ENCODE assay signal across 9 cellular contexts in the genomic region with DNA sequence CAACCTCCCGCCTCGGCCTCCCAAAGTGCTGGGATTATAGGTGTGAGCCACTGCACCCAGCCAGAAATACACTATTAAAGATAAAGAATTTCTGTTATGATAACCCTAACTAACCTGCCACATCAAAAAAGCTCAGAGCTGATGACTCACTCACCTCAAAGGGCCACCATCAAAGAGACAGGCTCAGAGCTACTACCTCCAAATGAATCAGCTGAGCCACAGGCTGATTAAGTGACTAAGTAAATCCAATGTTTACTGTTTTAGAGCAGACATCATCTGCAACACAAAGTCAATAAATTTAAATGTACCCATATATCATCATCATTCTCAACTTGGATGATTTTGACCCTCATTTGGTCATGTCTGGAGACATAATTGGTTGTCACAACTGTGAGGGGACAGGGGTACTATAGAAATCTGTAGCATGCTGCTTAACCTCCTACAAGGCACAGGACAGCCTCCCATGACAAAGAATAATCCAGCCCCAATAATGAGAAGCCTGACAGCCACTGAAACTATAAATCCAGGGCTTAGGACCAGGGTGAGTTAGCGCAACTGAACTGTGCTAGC.
DNase-seq lines count a peak whose midpoint lies in the region; ATAC-seq and TF ChIP-seq lines count a peak whose summit lies in the region.
"Had no signal": no experiment of that assay in that cellular context is flagged by ENCODE, and none has a peak within 500 bp of the region (broad histone marks: within the 10 kb centered on the region; RNA-seq: fewer than 3 reads in every experiment).

No MANE protein-coding gene starts in this region.

- H3K27ac ChIP-seq in AG04450 (ENCODE audit: low read depth, low read length) (peak overlapping the region; percentile 94), transverse colon (no peak overlapping the region)
- H3K27ac ChIP-seq: lower lobe of right lung had no signal

- TF ChIP-seq EP300 in transverse colon (IDR thresholded peaks at IDR 0.05; ENCODE audit: low read depth): no peak

- POLR2A ChIA-PET in AG04450 (lab: Yijun Ruan, JAX): interaction anchor here (0.7 to 1.1 kb wide), 3 partner anchors 20 to 385 kb away, joined by 4 to 5 read pairs (median 4); no protein-coding TSS in a partner anchor

- CTCF ChIA-PET in AG04450 (lab: Charles Lee): interaction anchor here (1.0 to 1.2 kb wide), 2 partner anchors 304 to 467 kb away, joined by 5 to 7 read pairs; no protein-coding TSS in a partner anchor

- DNase-seq in AG04450 (ENCODE audit: low read depth, low spot score): no peak
- DNase-seq in HK-2 (ENCODE audit: unreplicated experiment): peak; percentile 36
- DNase-seq in activated T-cell treated with anti-CD3 and anti-CD28 coated beads for 4 hours: peak; percentile 19
- DNase-seq in left colon: no peak
- DNase-seq in transverse colon: no peak
- no peak for DNase-seq in HAP-1 (ENCODE audit: low spot score in 2 of 2)
- DNase-seq in germinal center (ENCODE audit: low spot score): no peak
- DNase-seq: lower lobe of right lung had no signal

- H3K27me3 ChIP-seq in AG04450 (ENCODE audit: control insufficient read depth, insufficient read depth, low read length) (no peaks in the 10 kb centered on the region), transverse colon (no peaks in the 10 kb centered on the region), HAP-1 (ENCODE audit: low read depth) (no peaks in the 10 kb centered on the region)

- TF ChIP-seq POLR2A in transverse colon (IDR thresholded peaks at IDR 0.05): no peak

- no peak overlapping the region for H3K4me3 ChIP-seq in AG04450 (ENCODE audit: low read depth, low read length)
- no peak overlapping the region for H3K4me3 ChIP-seq in transverse colon
- H3K4me3 ChIP-seq in HAP-1: no peak overlapping the region
- H3K4me3 ChIP-seq: lower lobe of right lung had no signal

- intact Hi-C loops in left colon (cut with DNase I, micrococcal nuclease) (no loop called here), transverse colon (cut with DNase I; ENCODE audit: low total_unique reads) (no loop called here)

- 81 to 100% methylated on average over 1 to 3 of the region's 3 CpGs for WGBS in transverse colon (ENCODE audit: low coverage in 1 of 2), 2 donors

- peak; percentile 19 for ATAC-seq in left colon
- ATAC-seq in GM18511 (IDR thresholded peaks at IDR 0.05; ENCODE audit: unreplicated experiment): no peak

- TF ChIP-seq CTCF in AG04450 (IDR thresholded peaks at IDR 0.05; ENCODE audit: low read depth, low read length) (no peak), transverse colon (IDR thresholded peaks at IDR 0.05) (no peak)

- no peaks in the 10 kb centered on the region for H3K9me3 ChIP-seq in AG04450 (ENCODE audit: control insufficient read depth, insufficient read depth, low read length)
- H3K9me3 ChIP-seq in transverse colon: no peaks in the 10 kb centered on the region
- no peaks in the 10 kb centered on the region for H3K9me3 ChIP-seq in HAP-1
- H3K9me3 ChIP-seq: lower lobe of right lung had no signal

- in situ Hi-C loops in transverse colon (cut with MboI; ENCODE audit: low pct_ligation_motif_present in 1 of 4, low pct_unique_long_range_greater_than_20kb in 1 of 4, low sequenced_read_pairs in 3 of 4): no loop called here
- in situ Hi-C loops in HAP-1 (cut with MboI; ENCODE audit: low sequenced_read_pairs): no loop called here

- H3K36me3 ChIP-seq in transverse colon (peaks cover 0 to 3% (median 0%) of the 10 kb centered on the region in 4 donors), HAP-1 (replicated peaks) (peaks cover 5% of the 10 kb centered on the region)
- H3K36me3 ChIP-seq: lower lobe of right lung had no signal

- H3K4me1 ChIP-seq in transverse colon (no peaks in the 10 kb centered on the region), HAP-1 (peaks cover 4% of the 10 kb centered on the region)
- H3K4me1 ChIP-seq: lower lobe of right lung had no signal

Comparison
In these comparisons a context has a peak if more than half of its experiments do, and no peak if none do; other contexts are left out.
1. DNase-seq: peak in HK-2 (single experiment) and activated T-cell treated with anti-CD3 and anti-CD28 coated beads for 4 hours (single experiment); none in AG04450 (single experiment), left colon (0 of 2), transverse colon (single experiment), HAP-1 (0 of 2) and germinal center (single experiment).